ENCODE assay signal across 7 cellular contexts in the genomic region with DNA sequence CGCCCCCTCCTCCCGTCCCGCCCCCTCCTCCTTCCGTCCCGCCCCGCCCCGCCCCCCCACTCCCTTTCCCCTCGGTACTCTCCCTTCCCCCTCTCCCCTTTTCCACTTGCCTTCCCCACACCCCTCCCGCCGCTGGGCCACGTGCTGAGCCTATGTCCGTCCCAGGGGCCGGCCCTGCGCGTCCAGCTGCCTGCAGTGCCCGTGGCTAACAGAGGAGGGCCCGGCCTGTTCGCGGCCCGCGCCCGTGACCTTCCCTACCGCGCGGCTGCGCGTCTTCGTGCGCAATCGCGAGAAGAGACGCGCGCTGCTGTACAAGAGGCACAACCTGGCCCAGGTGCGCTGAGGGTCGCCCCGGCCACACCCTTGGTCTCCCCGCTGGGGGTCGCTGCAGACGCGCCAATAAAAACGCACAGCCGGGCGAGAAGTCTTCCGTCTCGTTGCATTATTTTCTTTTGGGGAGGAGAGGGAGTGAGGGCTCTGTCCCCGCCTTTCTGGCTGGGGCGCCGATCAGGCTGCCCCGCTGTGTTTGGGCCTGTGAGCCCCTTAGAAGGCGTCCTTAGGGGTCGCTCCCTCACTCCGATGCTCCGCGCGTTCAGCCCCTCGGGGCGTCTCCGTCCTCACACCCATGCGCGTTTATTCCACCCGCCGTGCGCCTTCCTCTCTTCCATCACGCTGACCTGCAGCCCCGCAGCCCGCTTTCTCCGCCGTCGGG. TPM values are rescaled to one million over a fixed set of nuclear protein-coding genes. Genes with fewer than 3 reads are reported as not detected.
A peak's percentile ranks its signal among the peaks of the same experiment; 100 is the strongest.
DNase-seq lines count a peak whose midpoint lies in the region; ATAC-seq and TF ChIP-seq lines count a peak whose summit lies in the region.

No MANE protein-coding gene starts in this region.

- no peaks in the 10 kb centered on the region for H4K20me1 ChIP-seq in GM23338 (replicated peaks; ENCODE audit: insufficient read depth)

- peak overlapping the region; percentile 100 for H2AFZ ChIP-seq in GM23338

- H3K27ac Mint-ChIP-seq in GM23338: no peak overlapping the region; the same call in 1 of the 2 replicates

- peaks cover 0 to 3% of the 10 kb centered on the region in 2 donors for H3K9me3 ChIP-seq in esophagus (ENCODE audit: control insufficient read depth in 2 of 2, insufficient read depth in 1 of 2, low read depth in 1 of 2, low read length in 1 of 2)
- no peaks in the 10 kb centered on the region for H3K9me3 ChIP-seq in mucosa of rectum (ENCODE audit: control insufficient read depth in 2 of 2, low read length in 2 of 2)

- H3K27me3 ChIP-seq in GM23338 (ENCODE audit: insufficient read depth) (peaks cover 48% of the 10 kb centered on the region), esophagus (ENCODE audit: control insufficient read depth in 1 of 2, insufficient read depth in 2 of 2, low read length in 2 of 2) (no peaks in the 10 kb centered on the region), mucosa of rectum (ENCODE audit: control insufficient read depth in 2 of 2, insufficient read depth in 2 of 2, low read length in 2 of 2) (peaks cover 0 to 4% of the 10 kb centered on the region in 2 donors)

- H3F3A ChIP-seq in GM23338 (replicated peaks; ENCODE audit: low read depth): no peaks in the 10 kb centered on the region

- DNase-seq in GM23338 (ENCODE audit: low spot score) (peak; percentile 95), NCI-H69 (lab: John Stamatoyannopoulos, UW) (peak; percentile 93), activated T-cell treated with anti-CD3 and anti-CD28 coated beads for 4 hours (peak; percentile 7)
- peak; percentile 23 to 43 for DNase-seq in stimulated activated CD8-positive, alpha-beta memory T cell treated with anti-CD3 and anti-CD28 coated beads, Interleukin-7, amount 100 ng/mL, for 48 hours (ENCODE audit: extremely low read depth in 1 of 2, low read depth in 1 of 2)

- H3K9me2 ChIP-seq in GM23338 (ENCODE audit: insufficient read depth): no peaks in the 10 kb centered on the region

- WGBS in esophagus, 2 donors: 2 to 3% methylated on average over 55 to 66 of the region's 70 CpGs

- peak overlapping the region; percentile 93 for H3K4me3 Mint-ChIP-seq in GM23338

- H3K36me3 ChIP-seq in GM23338 (ENCODE audit: insufficient read depth) (no peaks in the 10 kb centered on the region), esophagus (ENCODE audit: control insufficient read depth in 2 of 2, insufficient read depth in 2 of 2, low read length in 1 of 2) (no peaks in the 10 kb centered on the region), mucosa of rectum (ENCODE audit: control insufficient read depth in 2 of 2, insufficient read depth in 2 of 2, low read length in 2 of 2) (no peaks in the 10 kb centered on the region)

- H3K9ac ChIP-seq in mucosa of rectum (ENCODE audit: low read depth in 1 of 2, low read length in 2 of 2): no peak overlapping the region

- no peaks in the 10 kb centered on the region for H3K9me3 Mint-ChIP-seq in GM23338

- H3K27me3 Mint-ChIP-seq in GM23338 (ENCODE audit: insufficient read depth, low read depth, poor library complexity): peaks cover 20% of the 10 kb centered on the region

- peak overlapping the region; percentile 97 for H3K4me2 ChIP-seq in GM23338

- H3K27ac ChIP-seq in GM23338 (ENCODE audit: low read depth) (no peak overlapping the region), esophagus (ENCODE audit: low read depth in 2 of 2, low read length in 1 of 2) (peak overlapping the region in 1 of 2 donors; percentile 71), mucosa of rectum (ENCODE audit: low read depth in 2 of 2, low read length in 2 of 2) (no peak overlapping the region)

- ATAC-seq in GM23338: peak; percentile 85
- no peak for ATAC-seq in GM21423 (IDR thresholded peaks at IDR 0.05; ENCODE audit: unreplicated experiment)

- peaks cover 9% of the 10 kb centered on the region; the same call in 1 of the 3 replicates for H3K4me1 Mint-ChIP-seq in GM23338

- peak overlapping the region; percentile 89 for H3K4me3 ChIP-seq in GM23338
- peak overlapping the region; percentile 44 to 46 for H3K4me3 ChIP-seq in esophagus (ENCODE audit: low read depth in 1 of 2, low read length in 2 of 2)
- H3K4me3 ChIP-seq in mucosa of rectum (ENCODE audit: low read length in 2 of 2): peak overlapping the region; percentile 56 to 60

- H3K36me3 Mint-ChIP-seq in GM23338 (ENCODE audit: low read depth): peaks cover 3% of the 10 kb centered on the region; the same call in 1 of the 3 replicates

- TF ChIP-seq CTCF in GM23338 (conservative IDR thresholded peaks at IDR 0.05; ENCODE audit: low read depth in 2 of 2): peak; percentile 78 to 89

- H3K4me1 ChIP-seq in GM23338 (ENCODE audit: insufficient read depth): peaks cover 6% of the 10 kb centered on the region; the same call in 1 of the 2 replicates
- H3K4me1 ChIP-seq in esophagus (ENCODE audit: control insufficient read depth in 2 of 2, insufficient read depth in 2 of 2, low read length in 1 of 2): peaks cover 4 to 14% of the 10 kb centered on the region in 2 donors
- peaks cover 5 to 7% of the 10 kb centered on the region in 2 donors for H3K4me1 ChIP-seq in mucosa of rectum (ENCODE audit: control insufficient read depth in 2 of 2, insufficient read depth in 2 of 2, low read length in 2 of 2)

- H3K79me2 ChIP-seq in GM23338 (replicated peaks; ENCODE audit: insufficient read depth): no peaks in the 10 kb centered on the region

TF ChIP-seq in GM23338, 12 proteins besides CTCF, POLR2A, EP300 and RAD21 (continues in another document):
- TF ChIP-seq ETS1 (IDR thresholded peaks at IDR 0.05) (no peak), EZH2 (IDR thresholded peaks at IDR 0.05; ENCODE audit: low read depth, unreplicated experiment) (peak; percentile 34), JUNB (IDR thresholded peaks at IDR 0.05; ENCODE audit: unreplicated experiment) (no peak), POLR2AphosphoS5 (IDR thresholded peaks at IDR 0.05; ENCODE audit: low read depth) (peak; percentile 54)

RNA-seq across cellular contexts. Expression of gene TRIM11, which starts 28.0 kb away (rescaled TPM):
- total RNA-seq in GM23338 (2014; rRNA removed; shearing (Covaris generic)): 37.2 and 41.2 TPM in 2 replicates
- polyA plus RNA-seq in GM23338 (2016; fragmentation: Nextera tagmentation; extraction: Ambion mirVana) (16.2 and 17.5 TPM in 2 replicates), esophagus (10 to 100 TPM; 13.7 to 15.7 TPM)

RNA-seq across cellular contexts. Expression of gene TRIM17, which starts 38.1 kb away (rescaled TPM):
- total RNA-seq in GM23338 (2014; rRNA removed; shearing (Covaris generic)): 1.1 and 1.4 TPM in 2 replicates
- polyA plus RNA-seq in GM23338 (2016; fragmentation: Nextera tagmentation; extraction: Ambion mirVana) (0.86 and 1.4 TPM in 2 replicates), esophagus (1 to 10 TPM; 1.1 to 1.8 TPM)

Comparison
In these comparisons a context has a peak if more than half of its experiments do, and no peak if none do; other contexts are left out.
1. DNase-seq: peak in every context shown above with its lines; median percentile 95 in GM23338; 93 in NCI-H69; 33 in stimulated activated CD8-positive, alpha-beta memory T cell treated with anti-CD3 and anti-CD28 coated beads, Interleukin-7, amount 100 ng/mL, for 48 hours; 7 in activated T-cell treated with anti-CD3 and anti-CD28 coated beads for 4 hours.